Comparison of ENCODE assay signal across 22 cellular contexts in the genomic region with DNA sequence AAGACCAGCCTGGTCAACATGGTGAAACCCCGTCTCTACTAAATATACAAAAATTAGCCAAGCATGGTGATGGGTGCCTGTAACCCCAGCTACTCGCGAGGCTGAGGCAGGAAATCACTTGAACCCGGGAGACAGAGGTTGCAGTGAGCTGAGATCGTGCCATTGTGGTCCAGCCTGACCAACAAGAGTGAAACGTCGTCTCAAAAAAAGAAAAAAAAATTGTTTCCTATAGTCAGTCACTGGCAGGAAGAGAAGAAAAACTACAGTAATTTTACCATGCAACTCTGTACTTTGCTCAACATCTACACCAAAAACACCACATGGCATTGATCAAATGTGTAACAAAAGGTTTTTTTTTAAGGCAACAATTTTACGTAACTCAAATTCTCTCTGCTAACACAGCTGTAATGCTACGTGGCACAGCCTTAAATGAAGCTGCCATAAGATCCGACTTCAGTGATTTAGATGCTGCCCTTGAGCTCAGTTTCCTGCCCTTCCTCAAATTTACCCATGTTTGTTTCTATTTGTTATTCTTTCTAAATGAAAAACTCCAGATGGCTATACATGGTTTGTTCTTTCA. TPM values are rescaled to one million over a fixed set of nuclear protein-coding genes. Genes with fewer than 3 reads are reported as not detected.
DNase-seq lines count a peak whose midpoint lies in the region; ATAC-seq lines count a peak whose summit lies in the region.
"Had no signal": no experiment of that assay in that cellular context is flagged by ENCODE, and none has a peak within 500 bp of the region (broad histone marks: within the 10 kb centered on the region; RNA-seq: fewer than 3 reads in every experiment).

No MANE protein-coding gene starts in this region.

- DNase-seq in activated CD8-positive, alpha-beta memory T cell treated with anti-CD3 and anti-CD28 coated beads, Interleukin-2, amount 10 ng/mL, durations not matched to agents 7 days and 5 days, result peak; percentile 68
- DNase-seq in activated CD8-positive, alpha-beta memory T cell treated with anti-CD3 and anti-CD28 coated beads, Interleukin-2, amount 50 U/mL, for 4 hours, result no peak
- no peak for DNase-seq in T-helper 17 cell
- peak; percentile 83 for DNase-seq in fibroblast of peridontal ligament (ENCODE audit: extremely low read depth)
- DNase-seq in stimulated activated effector memory CD8-positive, alpha-beta T cell treated with anti-CD3 and anti-CD28 coated beads, Interleukin-12 subunit alpha, Interleukin-12 subunit beta, amount 100 ng/mL, for 72 hours (ENCODE audit: low spot score in 2 of 2), result no peak
- no peak for DNase-seq in mucosa of gallbladder (ENCODE audit: low spot score)
- no peak for DNase-seq in OCI-M1 (lab: John Stamatoyannopoulos, UW)
- DNase-seq: activated CD4-positive, alpha-beta T cell treated with anti-CD3 and anti-CD28 coated beads, Interleukin-2, amount 50 U/mL, for 4 hours; colonic mucosa; foreskin keratinocyte; GF-D8; hippocampal formation; MG63; NCI-H2171 treated with DMSO at 0.1 percent for 48 hours; NCI-H69; retina; substantia nigra; SW 1271 had no signal

- peak; percentile 58 for ATAC-seq in activated CD8-positive, alpha-beta memory T cell treated with anti-CD3 and anti-CD28 coated beads, Interleukin-2, amount 10 ng/mL, durations not matched to agents 7 days and 5 days
- ATAC-seq in T-helper 17 cell (no peak), HG03025 (IDR thresholded peaks at IDR 0.05; ENCODE audit: low FRiP score, unreplicated experiment) (no peak)
- ATAC-seq in stimulated activated effector memory CD8-positive, alpha-beta T cell treated with anti-CD3 and anti-CD28 coated beads, Interleukin-12 subunit alpha, Interleukin-12 subunit beta, amount 100 ng/mL, for 72 hours, result no peak
- ATAC-seq: A549, foreskin keratinocyte had no signal

- peaks cover 37% of the 10 kb centered on the region for H3K4me1 Mint-ChIP-seq in activated CD8-positive, alpha-beta memory T cell treated with anti-CD3 and anti-CD28 coated beads, Interleukin-2, amount 10 ng/mL, durations not matched to agents 7 days and 5 days
- H3K4me1 Mint-ChIP-seq in T-helper 17 cell, result peaks cover 17% of the 10 kb centered on the region
- H3K4me1 Mint-ChIP-seq in stimulated activated effector memory CD8-positive, alpha-beta T cell treated with anti-CD3 and anti-CD28 coated beads, Interleukin-12 subunit alpha, Interleukin-12 subunit beta, amount 100 ng/mL, for 72 hours, result peaks cover 17% of the 10 kb centered on the region

- no peaks in the 10 kb centered on the region for H3K9me3 Mint-ChIP-seq in activated CD8-positive, alpha-beta memory T cell treated with anti-CD3 and anti-CD28 coated beads, Interleukin-2, amount 10 ng/mL, durations not matched to agents 7 days and 5 days (ENCODE audit: low read depth)
- no peaks in the 10 kb centered on the region for H3K9me3 Mint-ChIP-seq in stimulated activated effector memory CD8-positive, alpha-beta T cell treated with anti-CD3 and anti-CD28 coated beads, Interleukin-12 subunit alpha, Interleukin-12 subunit beta, amount 100 ng/mL, for 72 hours
- H3K9me3 Mint-ChIP-seq: IgD-negative memory B cell had no signal

- no peaks in the 10 kb centered on the region for H3K27me3 Mint-ChIP-seq in activated CD8-positive, alpha-beta memory T cell treated with anti-CD3 and anti-CD28 coated beads, Interleukin-2, amount 10 ng/mL, durations not matched to agents 7 days and 5 days
- H3K27me3 Mint-ChIP-seq in T-helper 17 cell, result no peaks in the 10 kb centered on the region
- H3K27me3 Mint-ChIP-seq: IgD-negative memory B cell had no signal

- CTCF ChIA-PET in activated CD8-positive, alpha-beta memory T cell treated with anti-CD3 and anti-CD28 coated beads, Interleukin-2, amount 10 ng/mL, durations not matched to agents 7 days and 5 days (lab: Charles Lee), result interaction anchor here (0.6 to 3.3 kb wide), 5 partner anchors 10 to 167 kb away, joined by 3 to 10 read pairs (median 4); no protein-coding TSS in a partner anchor

- peak overlapping the region; percentile 79 for H3K27ac Mint-ChIP-seq in activated CD8-positive, alpha-beta memory T cell treated with anti-CD3 and anti-CD28 coated beads, Interleukin-2, amount 10 ng/mL, durations not matched to agents 7 days and 5 days
- peak overlapping the region; percentile 72 for H3K27ac Mint-ChIP-seq in T-helper 17 cell
- peak overlapping the region; percentile 80 for H3K27ac Mint-ChIP-seq in stimulated activated effector memory CD8-positive, alpha-beta T cell treated with anti-CD3 and anti-CD28 coated beads, Interleukin-12 subunit alpha, Interleukin-12 subunit beta, amount 100 ng/mL, for 72 hours

- no peak overlapping the region for H3K4me3 Mint-ChIP-seq in activated CD8-positive, alpha-beta memory T cell treated with anti-CD3 and anti-CD28 coated beads, Interleukin-2, amount 10 ng/mL, durations not matched to agents 7 days and 5 days
- H3K4me3 Mint-ChIP-seq in T-helper 17 cell, result no peak overlapping the region
- no peak overlapping the region for H3K4me3 Mint-ChIP-seq in stimulated activated effector memory CD8-positive, alpha-beta T cell treated with anti-CD3 and anti-CD28 coated beads, Interleukin-12 subunit alpha, Interleukin-12 subunit beta, amount 100 ng/mL, for 72 hours
- H3K4me3 Mint-ChIP-seq: IgD-negative memory B cell had no signal

- no peaks in the 10 kb centered on the region for H3K9me3 ChIP-seq in T-helper 17 cell (ENCODE audit: control insufficient read depth, low read length, poor library complexity, severe bottlenecking)
- H3K9me3 ChIP-seq: A549, breast epithelium, colonic mucosa, MG63 had no signal

- peaks cover 64% of the 10 kb centered on the region for H3K36me3 Mint-ChIP-seq in activated CD8-positive, alpha-beta memory T cell treated with anti-CD3 and anti-CD28 coated beads, Interleukin-2, amount 10 ng/mL, durations not matched to agents 7 days and 5 days
- H3K36me3 Mint-ChIP-seq in T-helper 17 cell (ENCODE audit: low read depth), result no peaks in the 10 kb centered on the region
- peaks cover 100% of the 10 kb centered on the region for H3K36me3 Mint-ChIP-seq in stimulated activated effector memory CD8-positive, alpha-beta T cell treated with anti-CD3 and anti-CD28 coated beads, Interleukin-12 subunit alpha, Interleukin-12 subunit beta, amount 100 ng/mL, for 72 hours

RNA-seq across cellular contexts. Expression of a gene that starts 40.2 kb away (rescaled TPM):
- total RNA-seq in activated CD8-positive, alpha-beta memory T cell treated with anti-CD3 and anti-CD28 coated beads, Interleukin-2, amount 10 ng/mL, durations not matched to agents 7 days and 5 days, result 100 to 1,000 TPM; 268 to 273 TPM
- total RNA-seq in T-helper 17 cell (100 to 1,000 TPM; 213 to 224 TPM), mucosa of gallbladder (128 TPM)

Comparison
In these comparisons a context has a peak if more than half of its experiments do, and no peak if none do; other contexts are left out.
1. DNase-seq: peak in activated CD8-positive, alpha-beta memory T cell treated with anti-CD3 and anti-CD28 coated beads, Interleukin-2, amount 10 ng/mL, durations not matched to agents 7 days and 5 days (single experiment) and fibroblast of peridontal ligament (single experiment); none in activated CD8-positive, alpha-beta memory T cell treated with anti-CD3 and anti-CD28 coated beads, Interleukin-2, amount 50 U/mL, for 4 hours (single experiment), T-helper 17 cell (0 of 3), stimulated activated effector memory CD8-positive, alpha-beta T cell treated with anti-CD3 and anti-CD28 coated beads, Interleukin-12 subunit alpha, Interleukin-12 subunit beta, amount 100 ng/mL, for 72 hours (0 of 2), mucosa of gallbladder (single experiment) and OCI-M1 (single experiment).
2. Peak in every context shown above with its lines, with median percentiles within 50 percentile points of each other: H3K27ac Mint-ChIP-seq.